In the genomic region with DNA sequence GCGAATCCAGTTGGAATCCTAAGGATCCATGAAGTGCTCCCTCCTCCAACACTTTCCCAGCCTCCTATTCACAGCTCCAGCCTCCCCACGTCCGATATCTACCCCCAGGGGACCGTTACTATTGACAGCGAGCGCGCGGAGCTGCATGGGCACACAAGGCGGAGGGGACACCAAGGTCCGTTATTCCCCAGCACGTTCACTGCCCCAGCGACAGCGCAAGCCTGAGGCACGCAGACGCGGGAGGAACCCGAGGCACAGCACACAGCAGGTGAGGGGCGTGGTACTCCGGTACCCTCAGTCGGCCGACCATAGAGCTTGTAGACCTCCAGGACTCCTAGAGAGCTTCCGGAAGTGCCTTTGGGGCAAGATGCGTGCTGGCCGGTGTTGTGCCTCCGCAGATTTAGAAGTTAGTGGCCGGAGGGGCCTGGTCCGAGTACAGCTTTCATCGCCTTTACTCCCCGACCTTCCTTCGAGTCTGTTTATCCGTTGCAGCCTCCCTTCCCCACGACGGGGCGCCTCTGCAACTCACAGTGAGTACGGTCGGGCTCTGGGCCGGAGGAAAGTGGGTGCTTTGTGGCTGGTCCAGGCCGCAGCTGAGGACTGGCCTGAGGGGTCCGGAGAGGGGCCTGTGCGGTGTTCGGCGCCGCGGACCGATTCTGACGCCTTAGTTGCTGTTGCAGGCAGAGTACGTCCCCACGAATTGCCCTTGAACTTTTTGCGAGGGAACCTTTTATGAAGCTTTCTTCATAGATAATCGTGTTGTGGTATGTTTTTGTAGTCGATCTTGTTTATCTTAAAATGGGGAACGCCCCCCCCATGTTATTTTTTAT, we compare ENCODE assay signal across 8 cellular contexts. TPM values are rescaled to one million over a fixed set of nuclear protein-coding genes. Genes with fewer than 3 reads are reported as not detected.
DNase-seq lines count a peak whose midpoint lies in the region; ATAC-seq and TF ChIP-seq lines count a peak whose summit lies in the region.

ZKSCAN8 (plus strand) TSS at position 384 of the 830 bp plus-strand sequence. CDS start 6,525 bp downstream, outside the sequence.

- peak; percentile 73 for ATAC-seq in HG03378 (IDR thresholded peaks at IDR 0.05; ENCODE audit: unreplicated experiment)
- ATAC-seq in activated CD4-positive, CD25-positive, alpha-beta regulatory T cell treated with anti-CD3 and anti-CD28 coated beads, Interleukin-2, amount 50 U/mL, for 24 hours: peak; percentile 77 to 80

- peak; percentile 81 for TF ChIP-seq POLR2A in GM19193 (IDR thresholded peaks at IDR 0.05; ENCODE audit: extremely low read depth, insufficient read depth, insufficient read length)

- peak; percentile 93 to 94 for DNase-seq in AML-193 (lab: John Stamatoyannopoulos, UW)
- DNase-seq in NCI-H460 (ENCODE audit: extremely low read depth, low read depth): peak; percentile 81
- peak; percentile 96 for DNase-seq in cerebellar cortex (ENCODE audit: low spot score)
- peak; percentile 97 for DNase-seq in islet precursor cell
- peak; percentile 48 to 50 for DNase-seq in stimulated activated CD4-positive, alpha-beta T cell treated with anti-CD3 and anti-CD28 coated beads, Interleukin-15, amount 100 ng/mL, for 1 hour (ENCODE audit: low read depth in 1 of 2, low spot score in 1 of 2)

RNA-seq across cellular contexts. Expression of gene ZKSCAN8, which starts in this region (rescaled TPM):
- 13.1 and 14.8 TPM in 2 replicates for total RNA-seq in NCI-H460 (2014; rRNA removed; shearing (Covaris generic))
- polyA plus RNA-seq in NCI-H460 (2014; cell fraction: nucleus; rRNA removed): 10.8 and 18.7 TPM in 2 replicates

Comparison
In these comparisons a context has a peak if more than half of its experiments do, and no peak if none do; other contexts are left out.
1. Peak in every context shown above with its lines: DNase-seq and ATAC-seq.